Comparison of ENCODE assay signal across 1 cellular context in the genomic region with DNA sequence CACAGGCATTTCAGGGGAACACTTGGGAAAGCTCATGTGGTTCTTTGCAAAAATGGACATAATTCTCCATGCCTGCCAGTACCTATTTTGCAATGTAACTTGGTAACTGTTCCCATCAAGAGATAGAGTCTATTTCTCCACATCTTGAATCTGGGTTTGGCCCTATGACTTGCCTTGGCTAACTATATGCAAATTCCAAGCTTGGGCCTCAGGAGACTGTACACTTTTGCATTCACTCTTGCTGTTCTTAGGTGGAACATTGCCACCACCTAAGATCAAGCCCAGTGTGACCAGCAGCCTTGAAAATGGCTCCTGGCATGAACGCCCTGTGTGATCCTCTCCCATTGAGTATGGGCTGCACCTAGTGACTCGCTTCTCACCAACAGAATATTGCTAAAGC.
TF ChIP-seq lines count a peak whose summit lies in the region.

No MANE protein-coding gene starts in this region.

TF ChIP-seq in H1, 55 proteins besides CTCF, POLR2A, EP300 and RAD21:
- no peak for TF ChIP-seq SIN3A (conservative IDR thresholded peaks at IDR 0.05 in 1 of 2, IDR thresholded peaks at IDR 0.05 in 1 of 2; ENCODE audit: low read depth in 1 of 2, low read length in 2 of 2)
- TF ChIP-seq CREB1 (IDR thresholded peaks at IDR 0.05) = no peak
- no peak for TF ChIP-seq ASH2L (IDR thresholded peaks at IDR 0.05; ENCODE audit: low read length)
- no peak for TF ChIP-seq RNF2 (IDR thresholded peaks at IDR 0.05; ENCODE audit: borderline replicate concordance, low read depth, low read length, missing control alignments, poor library complexity, severe bottlenecking)
- no peak for TF ChIP-seq GABPA (IDR thresholded peaks at IDR 0.05; ENCODE audit: borderline replicate concordance, insufficient read depth, low read length)
- TF ChIP-seq TAF7 (optimal IDR thresholded peaks at IDR 0.05; ENCODE audit: borderline replicate concordance, low read depth, low read length) = no peak
